In the genomic region with DNA sequence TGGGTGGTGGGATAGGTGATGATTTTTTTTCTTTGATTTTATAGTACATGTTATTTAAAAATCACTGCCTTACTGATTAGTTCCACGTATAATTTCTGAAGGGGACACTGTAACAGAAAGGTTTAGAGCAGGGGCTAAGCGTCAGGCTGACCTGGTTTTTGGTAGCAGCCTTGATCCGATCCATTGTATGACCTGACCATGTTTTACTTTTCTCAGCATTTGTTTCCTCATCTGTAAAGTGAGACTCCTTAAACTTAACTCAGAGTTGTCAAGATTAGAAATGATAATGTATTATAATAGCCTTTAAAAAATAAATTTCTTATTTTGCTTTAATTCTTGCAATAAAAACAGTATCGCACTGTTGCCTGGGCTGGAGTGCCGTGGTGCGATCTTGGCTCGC, we compare ENCODE assay signal across 1 cellular context.
TF ChIP-seq lines count a peak whose summit lies in the region.

No MANE protein-coding gene starts in this region.

TF ChIP-seq in HepG2, 621 proteins besides CTCF, POLR2A, EP300 and RAD21:
- TF ChIP-seq, protein P1, sequence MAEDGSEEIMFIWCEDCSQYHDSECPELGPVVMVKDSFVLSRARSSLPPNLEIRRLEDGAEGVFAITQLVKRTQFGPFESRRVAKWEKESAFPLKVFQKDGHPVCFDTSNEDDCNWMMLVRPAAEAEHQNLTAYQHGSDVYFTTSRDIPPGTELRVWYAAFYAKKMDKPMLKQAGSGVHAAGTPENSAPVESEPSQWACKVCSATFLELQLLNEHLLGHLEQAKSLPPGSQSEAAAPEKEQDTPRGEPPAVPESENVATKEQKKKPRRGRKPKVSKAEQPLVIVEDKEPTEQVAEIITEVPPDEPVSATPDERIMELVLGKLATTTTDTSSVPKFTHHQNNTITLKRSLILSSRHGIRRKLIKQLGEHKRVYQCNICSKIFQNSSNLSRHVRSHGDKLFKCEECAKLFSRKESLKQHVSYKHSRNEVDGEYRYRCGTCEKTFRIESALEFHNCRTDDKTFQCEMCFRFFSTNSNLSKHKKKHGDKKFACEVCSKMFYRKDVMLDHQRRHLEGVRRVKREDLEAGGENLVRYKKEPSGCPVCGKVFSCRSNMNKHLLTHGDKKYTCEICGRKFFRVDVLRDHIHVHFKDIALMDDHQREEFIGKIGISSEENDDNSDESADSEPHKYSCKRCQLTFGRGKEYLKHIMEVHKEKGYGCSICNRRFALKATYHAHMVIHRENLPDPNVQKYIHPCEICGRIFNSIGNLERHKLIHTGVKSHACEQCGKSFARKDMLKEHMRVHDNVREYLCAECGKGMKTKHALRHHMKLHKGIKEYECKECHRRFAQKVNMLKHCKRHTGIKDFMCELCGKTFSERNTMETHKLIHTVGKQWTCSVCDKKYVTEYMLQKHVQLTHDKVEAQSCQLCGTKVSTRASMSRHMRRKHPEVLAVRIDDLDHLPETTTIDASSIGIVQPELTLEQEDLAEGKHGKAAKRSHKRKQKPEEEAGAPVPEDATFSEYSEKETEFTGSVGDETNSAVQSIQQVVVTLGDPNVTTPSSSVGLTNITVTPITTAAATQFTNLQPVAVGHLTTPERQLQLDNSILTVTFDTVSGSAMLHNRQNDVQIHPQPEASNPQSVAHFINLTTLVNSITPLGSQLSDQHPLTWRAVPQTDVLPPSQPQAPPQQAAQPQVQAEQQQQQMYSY (CRISPR knock-in tag; IDR thresholded peaks at IDR 0.05), result peak; percentile 58; the same call in 1 of the 2 replicates
- TF ChIP-seq ARNT2 (CRISPR knock-in tag; IDR thresholded peaks at IDR 0.05; ENCODE audit: low read depth), result no peak
- no peak for TF ChIP-seq AGO1 (IDR thresholded peaks at IDR 0.05; ENCODE audit: low read depth, low read length, poor library complexity, severe bottlenecking)
- TF ChIP-seq, protein P2, sequence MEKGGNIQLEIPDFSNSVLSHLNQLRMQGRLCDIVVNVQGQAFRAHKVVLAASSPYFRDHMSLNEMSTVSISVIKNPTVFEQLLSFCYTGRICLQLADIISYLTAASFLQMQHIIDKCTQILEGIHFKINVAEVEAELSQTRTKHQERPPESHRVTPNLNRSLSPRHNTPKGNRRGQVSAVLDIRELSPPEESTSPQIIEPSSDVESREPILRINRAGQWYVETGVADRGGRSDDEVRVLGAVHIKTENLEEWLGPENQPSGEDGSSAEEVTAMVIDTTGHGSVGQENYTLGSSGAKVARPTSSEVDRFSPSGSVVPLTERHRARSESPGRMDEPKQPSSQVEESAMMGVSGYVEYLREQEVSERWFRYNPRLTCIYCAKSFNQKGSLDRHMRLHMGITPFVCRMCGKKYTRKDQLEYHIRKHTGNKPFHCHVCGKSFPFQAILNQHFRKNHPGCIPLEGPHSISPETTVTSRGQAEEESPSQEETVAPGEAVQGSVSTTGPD (CRISPR knock-in tag; IDR thresholded peaks at IDR 0.05), result no peak
- TF ChIP-seq ZNF564 (CRISPR knock-in tag; IDR thresholded peaks at IDR 0.05), result no peak
- TF ChIP-seq MTF1 (CRISPR knock-in tag; IDR thresholded peaks at IDR 0.05), result no peak
- no peak for TF ChIP-seq MED1 (CRISPR knock-in tag; IDR thresholded peaks at IDR 0.05)
- TF ChIP-seq, protein P3, sequence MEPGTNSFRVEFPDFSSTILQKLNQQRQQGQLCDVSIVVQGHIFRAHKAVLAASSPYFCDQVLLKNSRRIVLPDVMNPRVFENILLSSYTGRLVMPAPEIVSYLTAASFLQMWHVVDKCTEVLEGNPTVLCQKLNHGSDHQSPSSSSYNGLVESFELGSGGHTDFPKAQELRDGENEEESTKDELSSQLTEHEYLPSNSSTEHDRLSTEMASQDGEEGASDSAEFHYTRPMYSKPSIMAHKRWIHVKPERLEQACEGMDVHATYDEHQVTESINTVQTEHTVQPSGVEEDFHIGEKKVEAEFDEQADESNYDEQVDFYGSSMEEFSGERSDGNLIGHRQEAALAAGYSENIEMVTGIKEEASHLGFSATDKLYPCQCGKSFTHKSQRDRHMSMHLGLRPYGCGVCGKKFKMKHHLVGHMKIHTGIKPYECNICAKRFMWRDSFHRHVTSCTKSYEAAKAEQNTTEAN (CRISPR knock-in tag; conservative IDR thresholded peaks at IDR 0.05), result no peak
